24 cellular contexts compared by ENCODE assay signal in the genomic region with DNA sequence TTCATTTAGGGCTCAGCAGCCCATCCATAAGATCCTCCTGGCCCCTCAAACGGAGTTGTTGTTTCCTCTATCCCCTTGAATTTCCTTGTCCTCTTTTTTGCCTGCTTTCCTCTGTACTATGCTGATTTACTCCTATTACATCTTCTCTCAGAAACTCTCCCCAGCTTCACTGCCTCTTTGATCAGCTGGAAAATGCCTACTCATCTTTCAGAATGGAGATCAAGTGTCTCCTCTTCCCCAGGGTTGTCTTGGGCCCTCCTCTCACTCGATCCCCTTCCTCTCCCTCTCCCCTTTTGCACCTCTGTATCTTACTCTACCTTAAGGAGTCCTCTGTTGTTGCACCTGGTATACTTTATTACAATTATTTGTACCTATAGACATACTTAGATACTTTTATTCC.
DNase-seq lines count a peak whose midpoint lies in the region; ATAC-seq and TF ChIP-seq lines count a peak whose summit lies in the region.
"Had no signal": no experiment of that assay in that cellular context is flagged by ENCODE, and none has a peak within 500 bp of the region (broad histone marks: within the 10 kb centered on the region; RNA-seq: fewer than 3 reads in every experiment).

No MANE protein-coding gene starts in this region.

- no peak for ATAC-seq in stimulated activated naive CD8-positive, alpha-beta T cell treated with anti-CD3 and anti-CD28 coated beads, Interleukin-15, Interleukin-2, amounts not matched to agents 100 U/mL and 50 U/mL, for 24 hours
- ATAC-seq in WTC11 = no peak
- no peak for ATAC-seq in effector memory CD8-positive, alpha-beta T cell (replicated peaks)
- ATAC-seq: sciatic nerve; SK-N-SH treated with all-trans-retinoic acid at 6 μM for 48 hours; stimulated activated naive B cell treated with anti-CD40 and anti-IgM and Interleukin-4, amounts not matched to agents 10 μg/mL and 1 μg/mL and 100 μg/mL, for 72 hours had no signal

- no peak for TF ChIP-seq CTCF in WTC11 (IDR thresholded peaks at IDR 0.05)

- no peaks in the 10 kb centered on the region for H3K9me3 Mint-ChIP-seq in stimulated activated naive CD8-positive, alpha-beta T cell treated with anti-CD3 and anti-CD28 coated beads, Interleukin-15, Interleukin-2, amounts not matched to agents 100 ng/mL and 50 ng/mL, for 24 hours
- peaks cover 9% of the 10 kb centered on the region for H3K9me3 Mint-ChIP-seq in WTC11
- no peaks in the 10 kb centered on the region for H3K9me3 Mint-ChIP-seq in effector memory CD8-positive, alpha-beta T cell
- H3K9me3 Mint-ChIP-seq: dendritic cell treated with granulocyte-macrophage colony-stimulating factor and Interleukin-4, amounts not matched to agents 40 ng/mL and 50 ng/mL, for 4 days; T-helper 2 cell treated with Interferon-gamma antibody and Interleukin-4, amounts not matched to agents 5 μg/mL and 100 μg/mL, for 36 hours had no signal

- peaks cover 34% of the 10 kb centered on the region for H3K36me3 Mint-ChIP-seq in stimulated activated naive CD8-positive, alpha-beta T cell treated with anti-CD3 and anti-CD28 coated beads, Interleukin-15, Interleukin-2, amounts not matched to agents 100 ng/mL and 50 ng/mL, for 24 hours (ENCODE audit: low read depth)
- H3K36me3 Mint-ChIP-seq in WTC11 = peaks cover 22% of the 10 kb centered on the region
- H3K36me3 Mint-ChIP-seq in effector memory CD8-positive, alpha-beta T cell (ENCODE audit: insufficient read depth) = peaks cover 29% of the 10 kb centered on the region

- no peak for DNase-seq in stimulated activated naive CD8-positive, alpha-beta T cell treated with anti-CD3 and anti-CD28 coated beads, Interleukin-15, Interleukin-2, amounts not matched to agents 100 U/mL and 50 U/mL, for 24 hours
- DNase-seq in WTC11 (ENCODE audit: low spot score) (no peak), activated gamma-delta T cell (lab: John Stamatoyannopoulos, UW) (no peak), D341Med (ENCODE audit: low spot score) (no peak)
- DNase-seq in effector memory CD8-positive, alpha-beta T cell = no peak
- no peak for DNase-seq in stimulated activated CD4-positive, alpha-beta T cell treated with anti-CD3 and anti-CD28 coated beads, Interleukin-2, amount 100 ng/mL, for 24 hours
- DNase-seq: activated CD4-positive, alpha-beta T cell treated with anti-CD3 and anti-CD28 coated beads, Interleukin-2, amount 50 U/mL, for 4 hours; activated naive CD4-positive, alpha-beta T cell treated with Interleukin-2 at 50 U/mL for 16 hours; central memory CD4-positive, alpha-beta T cell; foreskin melanocyte; GOT3; mammary epithelial cell; NCI-H1048; NCI-H1694 treated with DMSO at 0.1 percent for 48 hours; NCI-H524 treated with DMSO at 0.1 percent for 48 hours; stimulated activated CD4-positive, alpha-beta T cell treated with anti-CD3 and anti-CD28 coated beads, Interleukin-12 subunit alpha, Interleukin-12 subunit beta, amount 100 ng/mL, for 4 hours; stimulated activated CD4-positive, alpha-beta T cell treated with anti-CD3 and anti-CD28 coated beads, Interleukin-4, amount 100 ng/mL, for 24 hours; stimulated activated naive B cell treated with anti-CD40 and anti-IgM and Interleukin-4, amounts not matched to agents 10 μg/mL and 1 μg/mL and 100 μg/mL, for 72 hours; testis had no signal

- no peak overlapping the region for H3K4me3 Mint-ChIP-seq in stimulated activated naive CD8-positive, alpha-beta T cell treated with anti-CD3 and anti-CD28 coated beads, Interleukin-15, Interleukin-2, amounts not matched to agents 100 ng/mL and 50 ng/mL, for 24 hours
- no peak overlapping the region for H3K4me3 Mint-ChIP-seq in WTC11
- no peak overlapping the region for H3K4me3 Mint-ChIP-seq in effector memory CD8-positive, alpha-beta T cell
- H3K4me3 Mint-ChIP-seq: dendritic cell treated with granulocyte-macrophage colony-stimulating factor and Interleukin-4, amounts not matched to agents 40 ng/mL and 50 ng/mL, for 4 days; stimulated activated naive B cell treated with anti-CD40 and anti-IgM and Interleukin-4, amounts not matched to agents 10 μg/mL and 1 μg/mL and 100 μg/mL, for 72 hours; T-helper 2 cell treated with Interferon-gamma antibody and Interleukin-4, amounts not matched to agents 5 μg/mL and 100 μg/mL, for 36 hours had no signal

- POLR2A ChIA-PET in WTC11 (lab: Charles Lee) = interaction anchor here (0.9 kb wide), 1 partner anchor 8 kb away, joined by 4 read pairs; no protein-coding TSS in a partner anchor

- peak overlapping the region; percentile 9 for H3K27ac Mint-ChIP-seq in stimulated activated naive CD8-positive, alpha-beta T cell treated with anti-CD3 and anti-CD28 coated beads, Interleukin-15, Interleukin-2, amounts not matched to agents 100 ng/mL and 50 ng/mL, for 24 hours
- H3K27ac Mint-ChIP-seq in WTC11 = peak overlapping the region; percentile 25
- H3K27ac Mint-ChIP-seq in effector memory CD8-positive, alpha-beta T cell = peak overlapping the region; percentile 29 to 78
- H3K27ac Mint-ChIP-seq: dendritic cell treated with granulocyte-macrophage colony-stimulating factor and Interleukin-4, amounts not matched to agents 40 ng/mL and 50 ng/mL, for 4 days; T-helper 2 cell treated with Interferon-gamma antibody and Interleukin-4, amounts not matched to agents 5 μg/mL and 100 μg/mL, for 36 hours had no signal

- H3K27me3 Mint-ChIP-seq in stimulated activated naive CD8-positive, alpha-beta T cell treated with anti-CD3 and anti-CD28 coated beads, Interleukin-15, Interleukin-2, amounts not matched to agents 100 ng/mL and 50 ng/mL, for 24 hours = no peaks in the 10 kb centered on the region
- no peaks in the 10 kb centered on the region for H3K27me3 Mint-ChIP-seq in WTC11 (ENCODE audit: low read depth)
- no peaks in the 10 kb centered on the region for H3K27me3 Mint-ChIP-seq in effector memory CD8-positive, alpha-beta T cell
- H3K27me3 Mint-ChIP-seq: dendritic cell treated with granulocyte-macrophage colony-stimulating factor and Interleukin-4, amounts not matched to agents 40 ng/mL and 50 ng/mL, for 4 days; stimulated activated naive B cell treated with anti-CD40 and anti-IgM and Interleukin-4, amounts not matched to agents 10 μg/mL and 1 μg/mL and 100 μg/mL, for 72 hours had no signal

- CTCF ChIA-PET in WTC11 (lab: Charles Lee) = interaction anchor here (0.6 kb wide), 1 partner anchor 51 kb away, joined by 3 read pairs; no protein-coding TSS in a partner anchor

- H3K4me1 Mint-ChIP-seq in stimulated activated naive CD8-positive, alpha-beta T cell treated with anti-CD3 and anti-CD28 coated beads, Interleukin-15, Interleukin-2, amounts not matched to agents 100 ng/mL and 50 ng/mL, for 24 hours (ENCODE audit: low read depth) = peaks cover 37% of the 10 kb centered on the region
- H3K4me1 Mint-ChIP-seq in WTC11 = no peaks in the 10 kb centered on the region
- H3K4me1 Mint-ChIP-seq in effector memory CD8-positive, alpha-beta T cell (ENCODE audit: low read depth in 2 of 2) = peaks cover 23 to 33% of the 10 kb centered on the region in 2 donors

TF ChIP-seq in WTC11, 78 proteins besides CTCF, POLR2A, EP300 and RAD21:
- TF ChIP-seq RELA (CRISPR knock-in tag; IDR thresholded peaks at IDR 0.05; ENCODE audit: borderline replicate concordance) (no peak), ZNF138 (CRISPR knock-in tag; conservative IDR thresholded peaks at IDR 0.05) (no peak)
